Comparison of ENCODE assay signal across 12 cellular contexts in the genomic region with DNA sequence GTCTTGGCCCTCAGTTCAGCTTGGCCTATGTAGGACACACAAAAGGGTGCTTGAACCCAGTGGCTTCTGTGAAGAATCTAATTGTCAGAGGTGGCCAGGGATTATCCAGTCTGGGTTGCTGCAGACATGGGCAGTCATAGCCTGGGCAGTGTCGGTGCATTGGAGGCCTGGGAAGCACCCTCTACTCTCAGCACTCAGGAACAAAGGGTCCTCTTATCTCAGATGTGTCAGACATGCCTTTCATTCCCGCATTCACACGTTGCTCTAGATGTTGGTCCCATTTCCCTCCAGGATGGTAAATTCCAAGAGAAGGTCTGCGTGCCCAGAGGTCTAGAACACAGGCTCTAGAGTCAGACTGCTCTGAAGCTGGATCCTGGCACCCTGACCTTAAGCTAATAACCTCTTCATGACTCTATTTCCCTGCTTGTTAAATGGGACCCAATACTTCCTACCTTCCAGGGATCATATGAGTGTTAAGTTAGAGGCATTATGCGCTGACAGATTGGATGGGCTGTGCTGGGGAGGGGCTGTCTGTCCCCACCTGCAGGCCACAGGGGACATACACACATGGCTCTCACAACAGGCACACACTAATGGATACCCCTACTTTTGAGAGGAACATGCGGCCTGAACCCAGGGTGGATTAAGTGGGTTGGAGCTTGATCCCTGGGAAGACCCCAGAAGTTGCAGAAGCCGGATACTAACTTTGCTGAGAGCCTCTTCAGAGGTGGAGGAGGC. TPM values are rescaled to one million over a fixed set of nuclear protein-coding genes. Genes with fewer than 3 reads are reported as not detected.
A peak's percentile ranks its signal among the peaks of the same experiment; 100 is the strongest.
DNase-seq lines count a peak whose midpoint lies in the region; ATAC-seq and TF ChIP-seq lines count a peak whose summit lies in the region.
"Had no signal": no experiment of that assay in that cellular context is flagged by ENCODE, and none has a peak within 500 bp of the region (broad histone marks: within the 10 kb centered on the region; RNA-seq: fewer than 3 reads in every experiment).

No MANE protein-coding gene starts in this region.

- TF ChIP-seq CTCF in PC-3 (conservative IDR thresholded peaks at IDR 0.05; ENCODE audit: low read depth, low read length) (peak; percentile 15; the same call in 1 of the 2 replicates), brain (conservative IDR thresholded peaks at IDR 0.05) (no peak), lower lobe of right lung (IDR thresholded peaks at IDR 0.05) (no peak), suprapubic skin (IDR thresholded peaks at IDR 0.05) (no peak)

- no peaks in the 10 kb centered on the region for H3K79me2 ChIP-seq in PC-3 (ENCODE audit: low read length)

- no peaks in the 10 kb centered on the region for H4K20me1 ChIP-seq in PC-3 (ENCODE audit: low read length)

- TF ChIP-seq POLR2A in suprapubic skin (IDR thresholded peaks at IDR 0.05) = no peak

- DNase-seq in PC-3 (no peak), lower lobe of right lung (no peak), suprapubic skin (ENCODE audit: low spot score in 2 of 2) (no peak), HCEC 1CT (no peak), DMS79 (lab: John Stamatoyannopoulos, UW) (no peak)
- DNase-seq: naive thymus-derived CD8-positive, alpha-beta T cell; SIG-M5; stimulated activated CD4-positive, alpha-beta T cell treated with anti-CD3 and anti-CD28 coated beads, Interleukin-15, amount 100 ng/mL, for 24 hours had no signal

- no peak for ATAC-seq in PC-3
- ATAC-seq in lower lobe of right lung = peak in 1 of 2 donors; percentile 11
- no peak for ATAC-seq in GM21390 (IDR thresholded peaks at IDR 0.05; ENCODE audit: unreplicated experiment)
- ATAC-seq: GM12878; naive thymus-derived CD8-positive, alpha-beta T cell had no signal

- H3K27me3 ChIP-seq in PC-3 (ENCODE audit: low read length) = no peaks in the 10 kb centered on the region
- H3K27me3 ChIP-seq in lower lobe of right lung (ENCODE audit: low read depth) = no peaks in the 10 kb centered on the region
- no peaks in the 10 kb centered on the region for H3K27me3 ChIP-seq in suprapubic skin

- H3K9me3 ChIP-seq in PC-3 (ENCODE audit: low read length) = no peaks in the 10 kb centered on the region
- H3K9me3 ChIP-seq in lower lobe of right lung = no peaks in the 10 kb centered on the region
- H3K9me3 ChIP-seq in suprapubic skin = no peaks in the 10 kb centered on the region

- no peaks in the 10 kb centered on the region for H3K36me3 Mint-ChIP-seq in brain
- H3K36me3 Mint-ChIP-seq: naive thymus-derived CD8-positive, alpha-beta T cell had no signal

- CTCF ChIA-PET in PC-3 (lab: Charles Lee) = no interaction called here

- H3K27ac ChIP-seq in PC-3 (ENCODE audit: low read length) (peak overlapping the region; percentile 73), lower lobe of right lung (peak overlapping the region; percentile 91), suprapubic skin (peak overlapping the region; percentile 57)

- intact Hi-C loops in PC-3 (cut with micrococcal nuclease) = loop anchor here (2.0 kb wide), 1 partner anchor 14 kb away; no protein-coding TSS in a partner anchor
- intact Hi-C loops in lower lobe of right lung (cut with DNase I) = no loop called here

- no peaks in the 10 kb centered on the region for H3K27me3 Mint-ChIP-seq in brain

- H2AFZ ChIP-seq in PC-3 (ENCODE audit: low read length) = peak overlapping the region; percentile 22; the same call in 1 of the 2 replicates

- POLR2A ChIA-PET in PC-3 (lab: Charles Lee; ENCODE audit: unreplicated experiment) = no interaction called here

- H3K9ac ChIP-seq in PC-3 (ENCODE audit: low read length) = peak overlapping the region; percentile 21; the same call in 1 of the 2 replicates

- no peaks in the 10 kb centered on the region for H3F3A ChIP-seq in PC-3 (ENCODE audit: low read length, unreplicated experiment)

- H3K36me3 ChIP-seq in PC-3 (ENCODE audit: low read depth, low read length) = no peaks in the 10 kb centered on the region
- H3K36me3 ChIP-seq in lower lobe of right lung = no peaks in the 10 kb centered on the region
- no peaks in the 10 kb centered on the region for H3K36me3 ChIP-seq in suprapubic skin

- no peak overlapping the region for H3K4me3 ChIP-seq in PC-3 (ENCODE audit: low read length)
- no peak overlapping the region for H3K4me3 ChIP-seq in lower lobe of right lung
- H3K4me3 ChIP-seq in suprapubic skin = no peak overlapping the region
- H3K4me3 ChIP-seq: GM12878 had no signal

- BruUV-seq in PC-3 (replicated peaks; lab: Mats Ljungman, UMichigan) = no TSS peak

- peaks cover 55% of the 10 kb centered on the region for H3K4me1 ChIP-seq in PC-3 (ENCODE audit: insufficient read depth, low read length)
- H3K4me1 ChIP-seq in lower lobe of right lung = peaks cover 42% of the 10 kb centered on the region
- peaks cover 69% of the 10 kb centered on the region for H3K4me1 ChIP-seq in suprapubic skin

- no peaks in the 10 kb centered on the region for H3K9me2 ChIP-seq in PC-3 (replicated peaks; ENCODE audit: low read length)

- WGBS in suprapubic skin = 76% methylated on average over 7 of the region's 7 CpGs

- H3K27ac Mint-ChIP-seq in brain = peak overlapping the region; percentile 41 to 82 (median 58)
- H3K27ac Mint-ChIP-seq: naive thymus-derived CD8-positive, alpha-beta T cell had no signal

- peaks cover 0 to 6% (median 0%) of the 10 kb centered on the region in 5 experiments for H3K9me3 Mint-ChIP-seq in brain
- H3K9me3 Mint-ChIP-seq: naive thymus-derived CD8-positive, alpha-beta T cell had no signal

- no peak for TF ChIP-seq EP300 in suprapubic skin (IDR thresholded peaks at IDR 0.05)

- no peak overlapping the region for H3K4me3 Mint-ChIP-seq in brain
- H3K4me3 Mint-ChIP-seq: naive thymus-derived CD8-positive, alpha-beta T cell had no signal

- peaks cover 78% of the 10 kb centered on the region for H3K4me1 Mint-ChIP-seq in brain

- H3K4me2 ChIP-seq in PC-3 (ENCODE audit: low read length) = peak overlapping the region; percentile 35

RNA-seq across cellular contexts. Expression of a gene that starts 16.5 kb away (rescaled TPM):
- 0.36 TPM in 1 of 2 replicates, not detected in the other for total RNA-seq in PC-3 (2014; rRNA removed)
- not detected for polyA plus RNA-seq in brain (ENCODE audit: insufficient read depth, low read depth, low replicate concordance)
- total RNA-seq in lower lobe of right lung = 2.1 TPM
- 10 to 100 TPM in 1 of 4 donors, 1 to 10 TPM in 3; 2.3 to 10.2 (median 8.3) TPM for total RNA-seq in suprapubic skin
- total RNA-seq: endothelial cell of umbilical vein; naive thymus-derived CD8-positive, alpha-beta T cell had no signal
- polyA plus RNA-seq: endothelial cell of umbilical vein; naive thymus-derived CD8-positive, alpha-beta T cell had no signal
